ENCODE assay signal across 9 cellular contexts in genomic region chr15:40308844-40309189, GRCh38. TPM values are rescaled to one million over a fixed set of nuclear protein-coding genes. Genes with fewer than 3 reads are reported as not detected.
A peak's percentile ranks its signal among the peaks of the same experiment; 100 is the strongest.
DNase-seq lines count a peak whose midpoint lies in the region; ATAC-seq and TF ChIP-seq lines count a peak whose summit lies in the region.
"Had no signal": no experiment of that assay in that cellular context is flagged by ENCODE, and none has a peak within 500 bp of the region (broad histone marks: within the 10 kb centered on the region; RNA-seq: fewer than 3 reads in every experiment).

No MANE protein-coding gene starts in this region.

- H3K36me3 ChIP-seq in SJCRH30 (no peaks in the 10 kb centered on the region), cardiac muscle cell (no peaks in the 10 kb centered on the region), subcutaneous abdominal adipose tissue (ENCODE audit: control insufficient read depth in 5 of 5, insufficient read depth in 5 of 5, low read length in 5 of 5) (no peaks in the 10 kb centered on the region)

- no peaks in the 10 kb centered on the region for H3K9me3 Mint-ChIP-seq in activated CD4-positive, alpha-beta T cell treated with anti-CD3 and anti-CD28 coated beads, Interleukin-2, amount 10 ng/mL, durations not matched to agents 7 days and 5 days

- POLR2A ChIA-PET in activated CD4-positive, alpha-beta T cell treated with anti-CD3 and anti-CD28 coated beads, Interleukin-2, amount 10 ng/mL, durations not matched to agents 7 days and 5 days (lab: Charles Lee), result interaction anchor here (1.4 kb wide), 1 partner anchor 28 kb away, joined by 4 read pairs; no protein-coding TSS in a partner anchor

- H3K27ac ChIP-seq in SJCRH30 (peak overlapping the region; percentile 54; the same call in 1 of the 2 replicates), cardiac muscle cell (peak overlapping the region; percentile 72), subcutaneous abdominal adipose tissue (ENCODE audit: low read depth, low read length) (no peak overlapping the region)

- H3K27me3 Mint-ChIP-seq in activated CD4-positive, alpha-beta T cell treated with anti-CD3 and anti-CD28 coated beads, Interleukin-2, amount 10 ng/mL, durations not matched to agents 7 days and 5 days, result peaks cover 12% of the 10 kb centered on the region

- H3K27me3 ChIP-seq in SJCRH30 (no peaks in the 10 kb centered on the region), cardiac muscle cell (peaks cover 6% of the 10 kb centered on the region), subcutaneous abdominal adipose tissue (ENCODE audit: control insufficient read depth in 5 of 5, insufficient read depth in 4 of 5, low read length in 5 of 5) (peaks cover 2 to 14% (median 4%) of the 10 kb centered on the region in 5 donors)

- peak overlapping the region; percentile 98 for H3K27ac Mint-ChIP-seq in activated CD4-positive, alpha-beta T cell treated with anti-CD3 and anti-CD28 coated beads, Interleukin-2, amount 10 ng/mL, durations not matched to agents 7 days and 5 days

- H3K4me1 ChIP-seq in SJCRH30 (peaks cover 39% of the 10 kb centered on the region), cardiac muscle cell (ENCODE audit: low read depth) (peaks cover 38% of the 10 kb centered on the region), subcutaneous abdominal adipose tissue (ENCODE audit: control insufficient read depth in 5 of 5, insufficient read depth in 5 of 5, low read length in 5 of 5) (peaks cover 0 to 25% (median 4%) of the 10 kb centered on the region in 5 donors)

- H3K4me3 Mint-ChIP-seq in activated CD4-positive, alpha-beta T cell treated with anti-CD3 and anti-CD28 coated beads, Interleukin-2, amount 10 ng/mL, durations not matched to agents 7 days and 5 days, result peak overlapping the region; percentile 99

- peak; percentile 25 for DNase-seq in activated CD4-positive, alpha-beta T cell treated with anti-CD3 and anti-CD28 coated beads, Interleukin-2, amount 10 ng/mL, durations not matched to agents 7 days and 5 days
- DNase-seq in activated CD4-positive, alpha-beta T cell treated with anti-CD3 and anti-CD28 coated beads, Interleukin-2, amount 50 U/mL, for 1 hour, result no peak
- DNase-seq in SJCRH30 (no peak), cardiac muscle cell (ENCODE audit: low read depth in 1 of 2, low spot score in 1 of 2) (peak in 1 of 2 donors; percentile 43), NCI-H510A treated with DMSO at 0.1 percent for 48 hours (lab: John Stamatoyannopoulos, UW) (no peak)
- DNase-seq in effector CD8-positive, alpha-beta T cell (lab: John Stamatoyannopoulos, UW), result no peak

- H3K9me3 ChIP-seq in SJCRH30 (replicated peaks), result no peaks in the 10 kb centered on the region
- H3K9me3 ChIP-seq in cardiac muscle cell (ENCODE audit: low read depth), result no peaks in the 10 kb centered on the region
- H3K9me3 ChIP-seq in subcutaneous abdominal adipose tissue (ENCODE audit: control insufficient read depth in 5 of 5, low read length in 5 of 5), result no peaks in the 10 kb centered on the region

- H3K4me3 ChIP-seq in SJCRH30, result peak overlapping the region; percentile 39
- no peak overlapping the region for H3K4me3 ChIP-seq in cardiac muscle cell
- H3K4me3 ChIP-seq in subcutaneous abdominal adipose tissue (ENCODE audit: low read depth in 1 of 5, low read length in 5 of 5), result peak overlapping the region in 3 of 5 donors; percentile 11 to 54 (median 21)

- H3K4me1 Mint-ChIP-seq in activated CD4-positive, alpha-beta T cell treated with anti-CD3 and anti-CD28 coated beads, Interleukin-2, amount 10 ng/mL, durations not matched to agents 7 days and 5 days, result peaks cover 48% of the 10 kb centered on the region

- no peak for TF ChIP-seq CTCF in cardiac muscle cell (IDR thresholded peaks at IDR 0.05; ENCODE audit: low read depth, low read length)

- H3K9ac ChIP-seq in subcutaneous abdominal adipose tissue (ENCODE audit: low read length in 5 of 5), result no peak overlapping the region

- CTCF ChIA-PET in activated CD4-positive, alpha-beta T cell treated with anti-CD3 and anti-CD28 coated beads, Interleukin-2, amount 10 ng/mL, durations not matched to agents 7 days and 5 days (lab: Charles Lee), result interaction anchor here (0.8 to 9.5 kb wide), 15 partner anchors 11 to 263 kb away, joined by 3 to 93 read pairs (median 7); partner anchors contain the start of genes ANKRD63, INAFM2 and KNSTRN

- ATAC-seq in GM18520 (IDR thresholded peaks at IDR 0.05; ENCODE audit: unreplicated experiment), result no peak

- peaks cover 10% of the 10 kb centered on the region for H3K36me3 Mint-ChIP-seq in activated CD4-positive, alpha-beta T cell treated with anti-CD3 and anti-CD28 coated beads, Interleukin-2, amount 10 ng/mL, durations not matched to agents 7 days and 5 days (ENCODE audit: low read depth)

RNA-seq across cellular contexts. Expression of gene PLCB2, which starts 1.1 kb away (rescaled TPM):
- 100 to 1,000 TPM; 195 to 196 TPM for total RNA-seq in activated CD4-positive, alpha-beta T cell treated with anti-CD3 and anti-CD28 coated beads, Interleukin-2, amount 10 ng/mL, durations not matched to agents 7 days and 5 days
- total RNA-seq in SJCRH30 (2014; rRNA removed; shearing (Covaris generic)), result 2.0 and 2.9 TPM in 2 replicates
- total RNA-seq in cardiac muscle cell, result 16.9 and 41.2 TPM in 2 replicates
- polyA plus RNA-seq in cardiac muscle cell, result 28.3 and 45.9 TPM in 2 replicates

RNA-seq across cellular contexts. Expression of gene INAFM2, which starts 14.7 kb away (rescaled TPM):
- 1 to 10 TPM; 6.6 to 8.5 TPM for total RNA-seq in activated CD4-positive, alpha-beta T cell treated with anti-CD3 and anti-CD28 coated beads, Interleukin-2, amount 10 ng/mL, durations not matched to agents 7 days and 5 days
- total RNA-seq in SJCRH30 (2014; rRNA removed; shearing (Covaris generic)), result 23.4 and 24.1 TPM in 2 replicates
- total RNA-seq in cardiac muscle cell, result 133 and 217 TPM in 2 replicates
- polyA plus RNA-seq in cardiac muscle cell, result 186 and 330 TPM in 2 replicates

RNA-seq across cellular contexts. Expression of gene ANKRD63, which starts 26.0 kb away (rescaled TPM):
- total RNA-seq in activated CD4-positive, alpha-beta T cell treated with anti-CD3 and anti-CD28 coated beads, Interleukin-2, amount 10 ng/mL, durations not matched to agents 7 days and 5 days, result under 1 TPM in 1 of 2 experiments, not detected in 1; 0.17 TPM
- 0.12 and 0.35 TPM in 2 replicates for total RNA-seq in SJCRH30 (2014; rRNA removed; shearing (Covaris generic))
- total RNA-seq in cardiac muscle cell, result 24.4 and 104 TPM in 2 replicates
- 13.7 and 45.7 TPM in 2 replicates for polyA plus RNA-seq in cardiac muscle cell

RNA-seq across cellular contexts. Expression of gene CCDC9B, which starts 31.9 kb away (rescaled TPM):
- 1 to 10 TPM in 1 of 2 experiments, under 1 TPM in 1; 0.81 to 1.0 TPM for total RNA-seq in activated CD4-positive, alpha-beta T cell treated with anti-CD3 and anti-CD28 coated beads, Interleukin-2, amount 10 ng/mL, durations not matched to agents 7 days and 5 days
- 2.4 and 3.2 TPM in 2 replicates for total RNA-seq in SJCRH30 (2014; rRNA removed; shearing (Covaris generic))
- 8.2 and 9.6 TPM in 2 replicates for total RNA-seq in cardiac muscle cell
- 12.5 and 14.6 TPM in 2 replicates for polyA plus RNA-seq in cardiac muscle cell

RNA-seq across cellular contexts. Expression of gene PHGR1, which starts 42.0 kb away (rescaled TPM):
- not detected for total RNA-seq in activated CD4-positive, alpha-beta T cell treated with anti-CD3 and anti-CD28 coated beads, Interleukin-2, amount 10 ng/mL, durations not matched to agents 7 days and 5 days
- not detected in 2 replicates for total RNA-seq in SJCRH30 (2014; rRNA removed; shearing (Covaris generic))
- total RNA-seq in cardiac muscle cell, result not detected in 2 replicates
- not detected in 2 replicates for polyA plus RNA-seq in cardiac muscle cell
- total RNA-seq: activated CD8-positive, alpha-beta memory T cell treated with anti-CD3 and anti-CD28 coated beads for 36 hours had no signal

Comparison
In these comparisons a context has a peak if more than half of its experiments do, and no peak if none do; other contexts are left out.
1. RNA of gene ANKRD63, which starts 26.0 kb away (total RNA-seq): 24.4 to 104 TPM in cardiac muscle cell; 0.17 TPM in activated CD4-positive, alpha-beta T cell treated with anti-CD3 and anti-CD28 coated beads, Interleukin-2, amount 10 ng/mL, durations not matched to agents 7 days and 5 days and 0.12 to 0.35 TPM in SJCRH30; every median in the first group is over 10 times any median in the second.